8 cellular contexts compared by ENCODE assay signal in genomic region chr14:93033983-93034670, GRCh38.
DNase-seq lines count a peak whose midpoint lies in the region; ATAC-seq and TF ChIP-seq lines count a peak whose summit lies in the region.

No MANE protein-coding gene starts in this region.

- H3K9me3 Mint-ChIP-seq in effector memory CD8-positive, alpha-beta T cell, result no peaks in the 10 kb centered on the region
- no peaks in the 10 kb centered on the region for H3K9me3 Mint-ChIP-seq in osteocyte (ENCODE audit: unreplicated experiment)

- peak overlapping the region; percentile 81 to 92 for H3K27ac Mint-ChIP-seq in effector memory CD8-positive, alpha-beta T cell
- H3K27ac Mint-ChIP-seq in osteocyte (ENCODE audit: unreplicated experiment), result no peak overlapping the region

- H3K4me1 Mint-ChIP-seq in effector memory CD8-positive, alpha-beta T cell (ENCODE audit: low read depth in 2 of 2), result peaks cover 37 to 38% of the 10 kb centered on the region in 2 donors
- peaks cover 86% of the 10 kb centered on the region for H3K4me1 Mint-ChIP-seq in osteocyte (ENCODE audit: unreplicated experiment)

- peak; percentile 49 for TF ChIP-seq CTCF in osteocyte (IDR thresholded peaks at IDR 0.05)

- no peaks in the 10 kb centered on the region for H3K36me3 Mint-ChIP-seq in effector memory CD8-positive, alpha-beta T cell (ENCODE audit: insufficient read depth)
- H3K36me3 Mint-ChIP-seq in osteocyte (ENCODE audit: unreplicated experiment), result no peaks in the 10 kb centered on the region

- H3K27me3 Mint-ChIP-seq in effector memory CD8-positive, alpha-beta T cell, result no peaks in the 10 kb centered on the region
- H3K27me3 Mint-ChIP-seq in osteocyte (ENCODE audit: unreplicated experiment), result no peaks in the 10 kb centered on the region

- ATAC-seq in GM18861 (IDR thresholded peaks at IDR 0.05; ENCODE audit: unreplicated experiment) (peak; percentile 63), HG03097 (IDR thresholded peaks at IDR 0.05; ENCODE audit: low FRiP score, unreplicated experiment) (peak; percentile 51)
- peak; percentile 73 for ATAC-seq in effector memory CD8-positive, alpha-beta T cell (replicated peaks)

- DNase-seq in activated CD4-positive, alpha-beta T cell treated with anti-CD3 and anti-CD28 coated beads for 48 hours, result peak; percentile 42
- DNase-seq in effector memory CD8-positive, alpha-beta T cell, result peak; percentile 30 to 55 (median 42)
- no peak for DNase-seq in osteocyte (ENCODE audit: extremely low spot score, unreplicated experiment)
- DNase-seq in SIG-M5 treated with dmso at 0.1 percent for 504 hours (lab: John Stamatoyannopoulos, UW; ENCODE audit: unreplicated experiment), result no peak
- no peak for DNase-seq in LoVo (ENCODE audit: low spot score)
- no peak for DNase-seq in HuH-7 (ENCODE audit: low spot score)

- peak overlapping the region; percentile 69 to 71 for H3K4me3 Mint-ChIP-seq in effector memory CD8-positive, alpha-beta T cell
- H3K4me3 Mint-ChIP-seq in osteocyte (ENCODE audit: unreplicated experiment), result no peak overlapping the region

Comparison
In these comparisons a context has a peak if more than half of its experiments do, and no peak if none do; other contexts are left out.
1. DNase-seq: peak in activated CD4-positive, alpha-beta T cell treated with anti-CD3 and anti-CD28 coated beads for 48 hours (single experiment) and effector memory CD8-positive, alpha-beta T cell (3 of 3); none in osteocyte (single experiment), SIG-M5 treated with dmso at 0.1 percent for 504 hours (single experiment), LoVo (single experiment) and HuH-7 (single experiment).
2. Peak in every context shown above with its lines, with median percentiles within 50 percentile points of each other: ATAC-seq.